In genomic region chr17:77531002-77531401, GRCh38 we compare ENCODE assay signal across 18 cellular contexts.
DNase-seq lines count a peak whose midpoint lies in the region; ATAC-seq and TF ChIP-seq lines count a peak whose summit lies in the region.
"Had no signal": no experiment of that assay in that cellular context is flagged by ENCODE, and none has a peak within 500 bp of the region (broad histone marks: within the 10 kb centered on the region; RNA-seq: fewer than 3 reads in every experiment).

No MANE protein-coding gene starts in this region.

- peak overlapping the region; percentile 19; the same call in 1 of the 2 replicates for H3K27ac ChIP-seq in VCaP
- H3K27ac ChIP-seq: BLaER1 treated with 17β-estradiol and CSF1 and Interleukin-3, amounts not matched to agents 10 nM and 100 nM had no signal

- ATAC-seq in left lobe of liver, result no peak
- ATAC-seq: GM12878, HepG2 had no signal

- no peak for TF ChIP-seq CTCF in VCaP (conservative IDR thresholded peaks at IDR 0.05)

- DNase-seq in NCI-H748 (lab: John Stamatoyannopoulos, UW; ENCODE audit: unreplicated experiment) (peak; percentile 5), NCI-H748 treated with DMSO at 0.1 percent for 48 hours (lab: John Stamatoyannopoulos, UW) (no peak), COR-L47 (lab: John Stamatoyannopoulos, UW) (peak; percentile 35), NCI-H146 (lab: John Stamatoyannopoulos, UW) (peak; percentile 34), left lobe of liver (ENCODE audit: low spot score) (no peak), cerebellar cortex (ENCODE audit: low spot score) (no peak)
- DNase-seq in activated T-cell treated with anti-CD3 and anti-CD28 coated beads, Interleukin-2, amount 50 U/mL, for 48 hours, result no peak
- DNase-seq: 8988T; Caco-2; CD4-positive, CD25-positive, alpha-beta regulatory T cell; CD8-positive, alpha-beta memory T cell; DMS153; DMS79 treated with DMSO at 0.1 percent for 48 hours; H9 had no signal

Comparison
In these comparisons a context has a peak if more than half of its experiments do, and no peak if none do; other contexts are left out.
1. DNase-seq: peak in NCI-H748 (single experiment), COR-L47 (single experiment) and NCI-H146 (single experiment); none in NCI-H748 treated with DMSO at 0.1 percent for 48 hours (single experiment), activated T-cell treated with anti-CD3 and anti-CD28 coated beads, Interleukin-2, amount 50 U/mL, for 48 hours (0 of 2), left lobe of liver (single experiment) and cerebellar cortex (single experiment).